ENCODE assay signal across 2 cellular contexts in genomic region chr2:181431674-181432073, GRCh38.
TF ChIP-seq lines count a peak whose summit lies in the region.

No MANE protein-coding gene starts in this region.

TF ChIP-seq in HCT116, 20 proteins besides CTCF, POLR2A, EP300 and RAD21 (continued from another document):
- TF ChIP-seq ZBTB33 (IDR thresholded peaks at IDR 0.05; ENCODE audit: extremely low read depth, insufficient replicate concordance, low read length) (no peak), FOSL1 (IDR thresholded peaks at IDR 0.05; ENCODE audit: low read depth) (no peak), YY1 (IDR thresholded peaks at IDR 0.05; ENCODE audit: extremely low read depth, insufficient replicate concordance, low read depth, low read length) (no peak), ZNF274 (IDR thresholded peaks at IDR 0.05; ENCODE audit: low read depth, low read length) (no peak), REST (IDR thresholded peaks at IDR 0.05; ENCODE audit: low read depth) (no peak), CBX3 (IDR thresholded peaks at IDR 0.05; ENCODE audit: low read depth) (no peak), EGR1 (IDR thresholded peaks at IDR 0.05; ENCODE audit: low read depth) (no peak), ZFX (IDR thresholded peaks at IDR 0.05) (no peak), TCF7L2 (IDR thresholded peaks at IDR 0.05; ENCODE audit: borderline replicate concordance, extremely low read depth, insufficient read depth, insufficient read length) (no peak), MAX (IDR thresholded peaks at IDR 0.05) (no peak), JUND (IDR thresholded peaks at IDR 0.05) (no peak)

TF ChIP-seq in GM12878, 131 proteins besides CTCF, POLR2A, EP300 and RAD21:
- TF ChIP-seq E2F8 (IDR thresholded peaks at IDR 0.05; ENCODE audit: low read depth, partially characterized antibody): no peak
- TF ChIP-seq BHLHE40 (IDR thresholded peaks at IDR 0.05; ENCODE audit: borderline replicate concordance in 1 of 2, low read depth in 2 of 2, low read length in 1 of 2): no peak
- no peak for TF ChIP-seq NKRF (conservative IDR thresholded peaks at IDR 0.05)
- TF ChIP-seq RUNX3 (IDR thresholded peaks at IDR 0.05; ENCODE audit: low read length): no peak
- TF ChIP-seq CBFB (IDR thresholded peaks at IDR 0.05; ENCODE audit: low read depth): no peak
- TF ChIP-seq IKZF2 (IDR thresholded peaks at IDR 0.05): no peak
